Comparison of ENCODE assay signal across 16 cellular contexts in genomic region chr1:23913212-23913880, GRCh38. TPM values are rescaled to one million over a fixed set of nuclear protein-coding genes. Genes with fewer than 3 reads are reported as not detected.
A peak's percentile ranks its signal among the peaks of the same experiment; 100 is the strongest.
DNase-seq lines count a peak whose midpoint lies in the region; ATAC-seq and TF ChIP-seq lines count a peak whose summit lies in the region.
"Had no signal": no experiment of that assay in that cellular context is flagged by ENCODE, and none has a peak within 500 bp of the region (broad histone marks: within the 10 kb centered on the region; RNA-seq: fewer than 3 reads in every experiment).

CNR2 (minus strand) TSS chr1:23913362; CDS start chr1:23875617, 37,745 bp downstream.

- H3K9me3 ChIP-seq in Peyer's patch (no peaks in the 10 kb centered on the region), esophagus squamous epithelium (no peaks in the 10 kb centered on the region), gastroesophageal sphincter (no peaks in the 10 kb centered on the region)

- peak within 1 kb of the TSS in 2 of 4 donors; percentile 71 to 83 for H3K27ac ChIP-seq in Peyer's patch
- no peak within 1 kb of the TSS for H3K27ac ChIP-seq in esophagus squamous epithelium
- no peak within 1 kb of the TSS for H3K27ac ChIP-seq in gastroesophageal sphincter
- H3K27ac ChIP-seq: foreskin keratinocyte, KMS-11 had no signal

- no peak for ATAC-seq in HG03378 (IDR thresholded peaks at IDR 0.05; ENCODE audit: unreplicated experiment)
- no peak for ATAC-seq in gastroesophageal sphincter
- ATAC-seq: foreskin keratinocyte, GM23338, left cardiac atrium had no signal

- no peaks in the 10 kb centered on the region for H3K27me3 ChIP-seq in Peyer's patch
- peaks cover 0 to 18% (median 0%) of the 10 kb centered on the region in 4 donors for H3K27me3 ChIP-seq in esophagus squamous epithelium
- H3K27me3 ChIP-seq in gastroesophageal sphincter, result peaks cover 26% of the 10 kb centered on the region

- peak; percentile 49 for TF ChIP-seq POLR2A in GM19099 (IDR thresholded peaks at IDR 0.05; ENCODE audit: extremely low read depth, insufficient read length, low read depth)
- TF ChIP-seq POLR2A in Peyer's patch (IDR thresholded peaks at IDR 0.05), result no peak
- TF ChIP-seq POLR2A in esophagus squamous epithelium (IDR thresholded peaks at IDR 0.05), result peak in 1 of 4 donors; percentile 44
- TF ChIP-seq POLR2A in gastroesophageal sphincter (IDR thresholded peaks at IDR 0.05), result no peak

- 43 to 68% methylated on average over 4 to 6 of the region's 7 CpGs for WGBS in esophagus squamous epithelium, 2 donors
- WGBS in gastroesophageal sphincter (ENCODE audit: low coverage in 1 of 2), 2 donors, result 59 to 68% methylated on average over 3 to 7 of the region's 7 CpGs

- H3K36me3 ChIP-seq in Peyer's patch (no peaks in the 10 kb centered on the region), esophagus squamous epithelium (no peaks in the 10 kb centered on the region), gastroesophageal sphincter (no peaks in the 10 kb centered on the region)

- DNase-seq in CMK (ENCODE audit: low read depth) (peak; percentile 73), Peyer's patch (peak in 2 of 3 donors; percentile 84 to 86), esophagus squamous epithelium (lab: John Stamatoyannopoulos, UW) (peak; percentile 21), H4 (ENCODE audit: low spot score) (no peak)
- no peak for DNase-seq in stimulated activated CD4-positive, alpha-beta T cell treated with anti-CD3 and anti-CD28 coated beads, Interleukin-1b, Interleukin-23, amount 100 ng/mL, for 48 hours
- DNase-seq: activated effector memory CD4-positive, alpha-beta T cell treated with anti-CD3 and anti-CD28 coated beads, Interleukin-2, amount 50 U/mL, for 16 hours; cortex of kidney; foreskin keratinocyte; left cardiac atrium; NCI-H524 treated with DMSO at 0.1 percent for 48 hours had no signal

- TF ChIP-seq CTCF in Peyer's patch (IDR thresholded peaks at IDR 0.05), result no peak
- no peak for TF ChIP-seq CTCF in esophagus squamous epithelium (IDR thresholded peaks at IDR 0.05)
- TF ChIP-seq CTCF in gastroesophageal sphincter (IDR thresholded peaks at IDR 0.05), result no peak

- no peak for TF ChIP-seq EP300 in gastroesophageal sphincter (IDR thresholded peaks at IDR 0.05)

- H3K4me1 ChIP-seq in Peyer's patch (peaks cover 0 to 19% (median 3%) of the 10 kb centered on the region in 4 donors), esophagus squamous epithelium (peaks cover 0 to 13% (median 0%) of the 10 kb centered on the region in 3 donors), gastroesophageal sphincter (no peaks in the 10 kb centered on the region)
- H3K4me1 ChIP-seq: foreskin keratinocyte had no signal

- intact Hi-C loops in esophagus squamous epithelium (cut with DNase I), result no loop called here

- peak within 1 kb of the TSS in 2 of 4 donors; percentile 33 to 47 for H3K4me3 ChIP-seq in Peyer's patch
- H3K4me3 ChIP-seq in esophagus squamous epithelium, result no peak within 1 kb of the TSS
- H3K4me3 ChIP-seq in gastroesophageal sphincter, result no peak within 1 kb of the TSS
- H3K4me3 ChIP-seq: GM23338 had no signal

RNA-seq across cellular contexts. Expression of gene CNR2, which starts in this region (rescaled TPM):
- total RNA-seq in Peyer's patch (10 to 100 TPM in 1 of 4 donors, under 1 TPM in 2, not detected in 1; 0.54 to 13.2 (median 0.66) TPM), esophagus squamous epithelium (under 1 TPM in 1 of 4 donors, not detected in 3; under 0.01 TPM), gastroesophageal sphincter (not detected)
- not detected in 2 replicates for total RNA-seq in H4 (2014; rRNA removed; shearing (Covaris generic))
- total RNA-seq: foreskin keratinocyte, GM23338, left cardiac atrium, osteoblast had no signal

Comparison
In these comparisons a context has a peak if more than half of its experiments do, and no peak if none do; other contexts are left out.
1. Peak in DNase-seq in esophagus squamous epithelium; RNA of the gene not detected or under 1 TPM.
2. DNase-seq: peak in CMK (single experiment) and Peyer's patch (2 of 3); none in H4 (single experiment) and stimulated activated CD4-positive, alpha-beta T cell treated with anti-CD3 and anti-CD28 coated beads, Interleukin-1b, Interleukin-23, amount 100 ng/mL, for 48 hours (single experiment).